ENCODE assay signal across 30 cellular contexts in the genomic region with DNA sequence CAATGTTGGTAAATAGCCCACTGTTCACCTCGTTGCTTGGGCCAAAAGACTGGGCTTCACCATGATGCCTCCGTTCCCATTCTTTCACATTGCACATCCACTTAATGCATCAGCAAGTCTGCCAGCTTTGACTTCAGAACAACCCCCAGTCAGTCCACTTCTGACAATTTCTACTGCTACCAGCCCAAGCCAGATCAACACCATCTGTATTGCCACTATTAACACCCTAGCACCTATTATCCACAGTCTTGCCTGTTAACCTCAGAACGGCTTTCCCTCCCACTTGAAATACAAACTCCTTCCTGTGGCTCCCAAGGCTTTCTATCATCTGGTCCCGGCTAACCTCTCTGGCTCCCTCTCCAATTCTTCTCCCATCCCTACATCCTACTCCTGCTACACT.
"Had no signal": no experiment of that assay in that cellular context is flagged by ENCODE, and none has a peak within 500 bp of the region (broad histone marks: within the 10 kb centered on the region; RNA-seq: fewer than 3 reads in every experiment).

No MANE protein-coding gene starts in this region.

- H3K36me3 ChIP-seq: adrenal gland, breast epithelium, WERI-Rb-1 had no signal

- H3K9me3 ChIP-seq: adrenal gland, breast epithelium had no signal

- DNase-seq: activated CD4-positive, alpha-beta T cell treated with anti-CD3 and anti-CD28 coated beads for 4 hours; activated CD8-positive, alpha-beta memory T cell treated with anti-CD3 and anti-CD28 coated beads, Interleukin-2, amount 50 U/mL, for 4 hours; activated CD8-positive, alpha-beta T cell treated with anti-CD3 and anti-CD28 coated beads for 36 hours; activated gamma-delta T cell treated with Interleukin-2 at 50 U/mL for 16 hours; activated naive CD4-positive, alpha-beta T cell treated with anti-CD3 and anti-CD28 coated beads, Interleukin-2, amount 50 U/mL, for 16 hours; activated naive CD8-positive, alpha-beta T cell treated with anti-CD3 and anti-CD28 coated beads, Interleukin-2, amount 10 ng/mL, durations not matched to agents 7 days and 5 days; activated T-cell treated with anti-CD3 and anti-CD28 coated beads, Interleukin-2, amount 50 U/mL, for 72 hours; adrenal gland; anterior cingulate cortex; caudate nucleus; Kasumi-1; NCI-H1092 treated with DMSO at 0.1 percent for 48 hours; NCI-H1417 treated with DMSO at 0.1 percent for 48 hours; NCI-H1694; NCI-H2029; NCI-H2107; NCI-H2171 treated with DMSO at 0.1 percent for 48 hours; NCI-H345; NCI-H510A; NCI-H526 treated with DMSO at 0.1 percent for 48 hours; RPMI8226; T-cell; T-helper 2 cell; WERI-Rb-1 had no signal

- H3K27me3 ChIP-seq: adrenal gland, breast epithelium had no signal

- H3K27me3 Mint-ChIP-seq: T-cell had no signal

- ATAC-seq: activated CD4-positive, CD25-positive, alpha-beta regulatory T cell treated with anti-CD3 and anti-CD28 coated beads, Interleukin-2, amount 50 U/mL, for 24 hours; activated CD8-positive, alpha-beta T cell treated with anti-CD3 and anti-CD28 coated beads for 36 hours; activated T-cell treated with anti-CD3 and anti-CD28 coated beads, Interleukin-2, amount 50 U/mL, for 72 hours; Panc1; Right ventricle myocardium inferior; T-cell had no signal

- H3K27ac Mint-ChIP-seq: activated CD8-positive, alpha-beta T cell treated with anti-CD3 and anti-CD28 coated beads for 36 hours; activated naive CD8-positive, alpha-beta T cell treated with anti-CD3 and anti-CD28 coated beads, Interleukin-2, amount 10 ng/mL, durations not matched to agents 7 days and 5 days; activated T-cell treated with anti-CD3 and anti-CD28 coated beads, Interleukin-2, amount 50 U/mL, for 72 hours; activated T-helper 2 cell treated with anti-CD3 and anti-CD28 coated beads, Interferon-gamma antibody, Interleukin-2, Interleukin-4, amounts not matched to agents 10 μg/mL and 5 μg/mL and 100 μg/mL, durations not matched to agents 14 hours and 24 hours and 36 hours; T-cell had no signal

- H3K4me1 Mint-ChIP-seq: activated naive CD8-positive, alpha-beta T cell treated with anti-CD3 and anti-CD28 coated beads, Interleukin-2, amount 10 ng/mL, durations not matched to agents 7 days and 5 days; T-cell had no signal

- H3K36me3 Mint-ChIP-seq: activated naive CD8-positive, alpha-beta T cell treated with anti-CD3 and anti-CD28 coated beads, Interleukin-2, amount 10 ng/mL, durations not matched to agents 7 days and 5 days; T-cell had no signal

- H3K27ac ChIP-seq: adrenal gland, breast epithelium, SK-N-MC, WERI-Rb-1 had no signal

- H3K9me3 Mint-ChIP-seq: activated CD8-positive, alpha-beta T cell treated with anti-CD3 and anti-CD28 coated beads for 36 hours; activated naive CD8-positive, alpha-beta T cell treated with anti-CD3 and anti-CD28 coated beads, Interleukin-2, amount 10 ng/mL, durations not matched to agents 7 days and 5 days; activated T-cell treated with anti-CD3 and anti-CD28 coated beads, Interleukin-2, amount 50 U/mL, for 72 hours; activated T-helper 2 cell treated with anti-CD3 and anti-CD28 coated beads, Interferon-gamma antibody, Interleukin-2, Interleukin-4, amounts not matched to agents 10 μg/mL and 5 μg/mL and 100 μg/mL, durations not matched to agents 14 hours and 24 hours and 36 hours; T-cell had no signal

- H3K4me1 ChIP-seq: adrenal gland, breast epithelium had no signal

- H3K4me3 ChIP-seq: adrenal gland, breast epithelium, SK-N-MC had no signal

- H3K4me3 Mint-ChIP-seq: activated CD8-positive, alpha-beta T cell treated with anti-CD3 and anti-CD28 coated beads for 36 hours; activated naive CD8-positive, alpha-beta T cell treated with anti-CD3 and anti-CD28 coated beads, Interleukin-2, amount 10 ng/mL, durations not matched to agents 7 days and 5 days; activated T-cell treated with anti-CD3 and anti-CD28 coated beads, Interleukin-2, amount 50 U/mL, for 72 hours; T-cell had no signal
